In the genomic region with DNA sequence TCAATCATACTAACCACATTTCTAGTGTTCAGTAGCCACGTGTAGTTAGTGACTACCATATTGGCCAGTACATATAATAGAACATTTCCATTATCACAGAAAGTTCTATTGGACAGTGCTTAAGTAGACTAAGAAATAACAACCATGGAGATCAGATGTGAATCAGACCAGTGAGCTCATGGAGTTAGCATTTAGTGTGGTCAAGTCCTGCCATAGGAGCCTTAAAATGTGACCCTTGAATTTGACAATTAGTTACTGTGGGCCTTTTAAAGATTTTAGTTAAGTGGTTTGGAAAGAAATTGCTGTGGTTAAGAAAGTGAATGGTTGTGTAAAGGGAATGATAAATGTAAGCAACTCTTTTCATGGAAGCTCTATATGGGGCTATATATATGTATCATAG, we compare ENCODE assay signal across 24 cellular contexts.
DNase-seq lines count a peak whose midpoint lies in the region; ATAC-seq and TF ChIP-seq lines count a peak whose summit lies in the region.
"Had no signal": no experiment of that assay in that cellular context is flagged by ENCODE, and none has a peak within 500 bp of the region (broad histone marks: within the 10 kb centered on the region; RNA-seq: fewer than 3 reads in every experiment).

No MANE protein-coding gene starts in this region.

- no peak for ATAC-seq in memory B cell (ENCODE audit: low read depth)
- ATAC-seq in HG02571 (IDR thresholded peaks at IDR 0.05; ENCODE audit: unreplicated experiment): no peak
- no peak for ATAC-seq in left colon
- ATAC-seq: natural killer cell treated with Interleukin-12 subunit alpha and Interleukin-12 subunit beta and Interleukin-15 and Interleukin-18, amount 100 ng/mL, for 72 hours; stimulated activated memory B cell treated with anti-CD40 and anti-IgM and Interleukin-4, amounts not matched to agents 10 μg/mL and 1 μg/mL and 100 μg/mL, for 72 hours had no signal

- H3K36me3 Mint-ChIP-seq in memory B cell: peaks cover 20% of the 10 kb centered on the region
- H3K36me3 Mint-ChIP-seq: natural killer cell treated with Interleukin-12 subunit alpha and Interleukin-12 subunit beta and Interleukin-15 and Interleukin-18, amount 100 ng/mL, for 72 hours had no signal

- H3K27me3 ChIP-seq in brain microvascular endothelial cell (replicated peaks): no peaks in the 10 kb centered on the region
- H3K27me3 ChIP-seq: hepatocyte, ovary, spleen had no signal

- in situ Hi-C loops in brain microvascular endothelial cell (cut with HindIII; ENCODE audit: low pct_ligation_motif_present, low sequenced_read_pairs): no loop called here

- peaks cover 1% of the 10 kb centered on the region for H3K9me3 Mint-ChIP-seq in memory B cell
- H3K9me3 Mint-ChIP-seq: activated naive CD4-positive, alpha-beta T cell treated with anti-CD3 and anti-CD28 coated beads, Interleukin-2, amount 10 ng/mL, durations not matched to agents 7 days and 5 days; immature natural killer cell; natural killer cell treated with Interleukin-12 subunit alpha and Interleukin-12 subunit beta and Interleukin-15 and Interleukin-18, amount 100 ng/mL, for 72 hours had no signal

- H3K36me3 ChIP-seq in brain microvascular endothelial cell (replicated peaks): no peaks in the 10 kb centered on the region
- H3K36me3 ChIP-seq: ovary, thoracic aorta had no signal

- peak overlapping the region; percentile 3 for H3K27ac Mint-ChIP-seq in memory B cell
- H3K27ac Mint-ChIP-seq: activated naive CD4-positive, alpha-beta T cell treated with anti-CD3 and anti-CD28 coated beads, Interleukin-2, amount 10 ng/mL, durations not matched to agents 7 days and 5 days; immature natural killer cell; natural killer cell treated with Interleukin-12 subunit alpha and Interleukin-12 subunit beta and Interleukin-15 and Interleukin-18, amount 100 ng/mL, for 72 hours; stimulated activated memory B cell treated with anti-CD40 and anti-IgM and Interleukin-4, amounts not matched to agents 10 μg/mL and 1 μg/mL and 100 μg/mL, for 72 hours had no signal

- no peak for TF ChIP-seq CTCF in brain microvascular endothelial cell (IDR thresholded peaks at IDR 0.05; ENCODE audit: low read depth, low read length, missing control alignments)

- DNase-seq in AG20443 (ENCODE audit: low spot score) (peak; percentile 7), HT1080 (ENCODE audit: low read depth) (peak; percentile 20), brain microvascular endothelial cell (peak; percentile 34), memory B cell (ENCODE audit: low spot score in 2 of 2) (no peak), kidney glomerular epithelial cell (lab: John Stamatoyannopoulos, UW) (no peak), left colon (no peak), C1 segment of cervical spinal cord (lab: John Stamatoyannopoulos, UW) (no peak)
- DNase-seq: activated CD4-positive, alpha-beta T cell treated with anti-CD3 and anti-CD28 coated beads for 48 hours; activated naive CD4-positive, alpha-beta T cell treated with anti-CD3 and anti-CD28 coated beads, Interleukin-2, amount 10 ng/mL, durations not matched to agents 7 days and 5 days; effector CD4-positive, alpha-beta T cell; immature natural killer cell; NCI-H1930; NCI-H2227 treated with DMSO at 0.1 percent for 48 hours; NCI-H748 treated with DMSO at 0.1 percent for 48 hours; ovary; RPMI8226; spleen; stimulated activated CD4-positive, alpha-beta T cell treated with anti-CD3 and anti-CD28 coated beads, Interleukin-4, amount 100 ng/mL, for 1 hour had no signal

- H3K27ac ChIP-seq in brain microvascular endothelial cell: no peak overlapping the region
- H3K27ac ChIP-seq: epithelial cell of prostate, hepatocyte, ovary, spleen, thoracic aorta had no signal

- no peak overlapping the region for H3K4me3 ChIP-seq in brain microvascular endothelial cell (ENCODE audit: low read depth, low read length)
- H3K4me3 ChIP-seq: hepatocyte, ovary, spleen, thoracic aorta had no signal

- peaks cover 30% of the 10 kb centered on the region for H3K4me1 Mint-ChIP-seq in memory B cell

- intact Hi-C loops in left colon (cut with DNase I, micrococcal nuclease): no loop called here

- no peaks in the 10 kb centered on the region for H3K27me3 Mint-ChIP-seq in memory B cell
- H3K27me3 Mint-ChIP-seq: activated naive CD4-positive, alpha-beta T cell treated with anti-CD3 and anti-CD28 coated beads, Interleukin-2, amount 10 ng/mL, durations not matched to agents 7 days and 5 days; natural killer cell treated with Interleukin-12 subunit alpha and Interleukin-12 subunit beta and Interleukin-15 and Interleukin-18, amount 100 ng/mL, for 72 hours; stimulated activated memory B cell treated with anti-CD40 and anti-IgM and Interleukin-4, amounts not matched to agents 10 μg/mL and 1 μg/mL and 100 μg/mL, for 72 hours had no signal

- no peak overlapping the region for H3K4me3 Mint-ChIP-seq in memory B cell
- H3K4me3 Mint-ChIP-seq: activated naive CD4-positive, alpha-beta T cell treated with anti-CD3 and anti-CD28 coated beads, Interleukin-2, amount 10 ng/mL, durations not matched to agents 7 days and 5 days; immature natural killer cell; natural killer cell treated with Interleukin-12 subunit alpha and Interleukin-12 subunit beta and Interleukin-15 and Interleukin-18, amount 100 ng/mL, for 72 hours; stimulated activated memory B cell treated with anti-CD40 and anti-IgM and Interleukin-4, amounts not matched to agents 10 μg/mL and 1 μg/mL and 100 μg/mL, for 72 hours had no signal

Comparison
In these comparisons a context has a peak if more than half of its experiments do, and no peak if none do; other contexts are left out.
1. DNase-seq: peak in AG20443 (single experiment), HT1080 (single experiment) and brain microvascular endothelial cell (single experiment); none in memory B cell (0 of 2), kidney glomerular epithelial cell (single experiment), left colon (0 of 2) and C1 segment of cervical spinal cord (0 of 14).